ENCODE assay signal across 20 cellular contexts in genomic region chr5:170200876-170201275, GRCh38. TPM values are rescaled to one million over a fixed set of nuclear protein-coding genes. Genes with fewer than 3 reads are reported as not detected.
A peak's percentile ranks its signal among the peaks of the same experiment; 100 is the strongest.
DNase-seq lines count a peak whose midpoint lies in the region; ATAC-seq and TF ChIP-seq lines count a peak whose summit lies in the region.
"Had no signal": no experiment of that assay in that cellular context is flagged by ENCODE, and none has a peak within 500 bp of the region (broad histone marks: within the 10 kb centered on the region; RNA-seq: fewer than 3 reads in every experiment).

No MANE protein-coding gene starts in this region.

- H3K9me3 ChIP-seq in PC-3 (ENCODE audit: low read length) (no peaks in the 10 kb centered on the region), adrenal gland (replicated peaks in 1 of 3) (no peaks in the 10 kb centered on the region), uterus (no peaks in the 10 kb centered on the region)
- H3K9me3 ChIP-seq: A549, SJSA1 had no signal

- no TSS peak for BruUV-seq in PC-3 (replicated peaks; lab: Mats Ljungman, UMichigan)

- H4K20me1 ChIP-seq in PC-3 (ENCODE audit: low read length) = no peaks in the 10 kb centered on the region

- TF ChIP-seq CTCF in PC-3 (conservative IDR thresholded peaks at IDR 0.05; ENCODE audit: low read depth, low read length) (no peak), adrenal gland (IDR thresholded peaks at IDR 0.05) (no peak), lower leg skin (IDR thresholded peaks at IDR 0.05) (no peak), uterus (IDR thresholded peaks at IDR 0.05) (no peak)

- POLR2A ChIA-PET in PC-3 (lab: Charles Lee; ENCODE audit: unreplicated experiment) = no interaction called here

- no peaks in the 10 kb centered on the region for H3K36me3 ChIP-seq in PC-3 (ENCODE audit: low read depth, low read length)
- H3K36me3 ChIP-seq in adrenal gland (replicated peaks in 1 of 2) = no peaks in the 10 kb centered on the region
- H3K36me3 ChIP-seq in mesendoderm (ENCODE audit: control insufficient read depth, insufficient read depth, low read length) = no peaks in the 10 kb centered on the region
- no peaks in the 10 kb centered on the region for H3K36me3 ChIP-seq in uterus
- H3K36me3 ChIP-seq: SJSA1 had no signal

- DNase-seq in CMK (ENCODE audit: low read depth) = peak; percentile 7
- DNase-seq in PC-3 = peak; percentile 40
- peak; percentile 66 to 91 (median 81) for DNase-seq in adrenal gland
- peak; percentile 76 for DNase-seq in mesendoderm
- DNase-seq in NCI-H2029 treated with DMSO at 0.1 percent for 48 hours (lab: John Stamatoyannopoulos, UW) = no peak
- DNase-seq in lower leg skin (ENCODE audit: low spot score in 2 of 2) = no peak
- DNase-seq in uterus = no peak
- DNase-seq: Calu3; CD4-positive, alpha-beta T cell; GF-D8; NCI-H1105 treated with DMSO at 0.1 percent for 48 hours; NCI-H1694 treated with DMSO at 0.1 percent for 48 hours; NCI-H2107; NCI-H510A; NCI-H774 had no signal

- H2AFZ ChIP-seq in PC-3 (ENCODE audit: low read length) = no peak overlapping the region
- H2AFZ ChIP-seq: GM23338 had no signal

- H3K4me1 ChIP-seq in PC-3 (ENCODE audit: insufficient read depth, low read length) = peaks cover 10% of the 10 kb centered on the region; the same call in 1 of the 2 replicates
- no peaks in the 10 kb centered on the region for H3K4me1 ChIP-seq in adrenal gland (replicated peaks in 1 of 2)
- H3K4me1 ChIP-seq in mesendoderm (ENCODE audit: control insufficient read depth, low read depth, low read length) = peaks cover 2% of the 10 kb centered on the region
- no peaks in the 10 kb centered on the region for H3K4me1 ChIP-seq in uterus
- H3K4me1 ChIP-seq: A549, SJSA1 had no signal

- no peaks in the 10 kb centered on the region for H3K79me2 ChIP-seq in PC-3 (ENCODE audit: low read length)
- H3K79me2 ChIP-seq in mesendoderm (ENCODE audit: control insufficient read depth, insufficient read depth, low read length) = no peaks in the 10 kb centered on the region

- no peak overlapping the region for H4K5ac ChIP-seq in mesendoderm (ENCODE audit: low read length)

- H4K8ac ChIP-seq in mesendoderm (ENCODE audit: low read depth, low read length) = no peak overlapping the region

- WGBS in adrenal gland, 4 donors = 0 to 18% (median 11%) methylated on average over 1 of the region's 1 CpG
- no CpG with 5 or more reads among the region's 1 CpG for WGBS in mesendoderm (ENCODE audit: extremely low coverage, insufficient coverage, low lambda C conversion rate)
- 0% methylated on average over 1 of the region's 1 CpG for WGBS in lower leg skin, 2 donors

- no peak overlapping the region for H3K4me2 ChIP-seq in PC-3 (ENCODE audit: low read length)
- H3K4me2 ChIP-seq in mesendoderm (ENCODE audit: low read length) = no peak overlapping the region
- H3K4me2 ChIP-seq: A549, GM23338 had no signal

- intact Hi-C loops in PC-3 (cut with micrococcal nuclease) = no loop called here
- intact Hi-C loops in adrenal gland (cut with DNase I) = no loop called here
- intact Hi-C loops in lower leg skin (cut with DNase I; ENCODE audit: low total_unique reads) = no loop called here
- intact Hi-C loops in uterus (cut with DNase I; ENCODE audit: low total_unique reads) = no loop called here

- H3K23ac ChIP-seq in mesendoderm (ENCODE audit: low read length) = no peak overlapping the region

- H3K18ac ChIP-seq in mesendoderm (ENCODE audit: low read length) = no peak overlapping the region

- ATAC-seq in PC-3 = peak; percentile 43
- ATAC-seq: A549, GM23338, HCT116 had no signal

- H3F3A ChIP-seq in PC-3 (ENCODE audit: low read length, unreplicated experiment) = no peaks in the 10 kb centered on the region

- no peak overlapping the region for H2AK5ac ChIP-seq in mesendoderm (ENCODE audit: low read length)

- H3K9ac ChIP-seq in PC-3 (ENCODE audit: low read length) = no peak overlapping the region
- no peak overlapping the region for H3K9ac ChIP-seq in mesendoderm (ENCODE audit: low read length)

- CTCF ChIA-PET in PC-3 (lab: Charles Lee) = no interaction called here

- H3K4me3 ChIP-seq in PC-3 (ENCODE audit: low read length) (no peak overlapping the region), adrenal gland (no peak overlapping the region), mesendoderm (ENCODE audit: low read length) (no peak overlapping the region), lower leg skin (ENCODE audit: low read depth, poor library complexity, severe bottlenecking) (no peak overlapping the region), uterus (no peak overlapping the region)
- H3K4me3 ChIP-seq: A549, GM23338, SJSA1 had no signal

- H2BK120ac ChIP-seq in mesendoderm (ENCODE audit: low read depth, low read length) = no peak overlapping the region

- TF ChIP-seq POLR2A in adrenal gland (IDR thresholded peaks at IDR 0.05) (no peak), lower leg skin (IDR thresholded peaks at IDR 0.05) (no peak), uterus (IDR thresholded peaks at IDR 0.05) (no peak)

- no peaks in the 10 kb centered on the region for H3K9me2 ChIP-seq in PC-3 (replicated peaks; ENCODE audit: low read length)

- H3K4ac ChIP-seq in mesendoderm (ENCODE audit: low read depth, low read length) = no peak overlapping the region

- no peak overlapping the region for H3K56ac ChIP-seq in mesendoderm (ENCODE audit: low read length)

- no peaks in the 10 kb centered on the region for H3K79me1 ChIP-seq in mesendoderm (ENCODE audit: low read length)

- H2BK5ac ChIP-seq in mesendoderm (ENCODE audit: low read length) = no peak overlapping the region

- H3K27me3 ChIP-seq in PC-3 (ENCODE audit: low read length) (no peaks in the 10 kb centered on the region), adrenal gland (no peaks in the 10 kb centered on the region), mesendoderm (ENCODE audit: insufficient read depth, low read length, poor library complexity) (no peaks in the 10 kb centered on the region), uterus (no peaks in the 10 kb centered on the region)

- H2BK15ac ChIP-seq in mesendoderm (replicated peaks; ENCODE audit: low read depth) = no peak overlapping the region

- H3K27ac ChIP-seq in PC-3 (ENCODE audit: low read length) = no peak overlapping the region
- H3K27ac ChIP-seq in adrenal gland = no peak overlapping the region
- no peak overlapping the region for H3K27ac ChIP-seq in mesendoderm (ENCODE audit: low read depth, low read length)
- H3K27ac ChIP-seq in uterus = no peak overlapping the region
- H3K27ac ChIP-seq: A549, SJSA1 had no signal

RNA-seq across cellular contexts. Expression of gene C5orf58, which starts 31.9 kb away (rescaled TPM):
- total RNA-seq in PC-3 (2014; rRNA removed) (not detected in 2 replicates), adrenal gland (under 1 TPM in 1 of 8 donors, not detected in 7; 0.39 TPM), lower leg skin (under 1 TPM in 1 of 4 donors, not detected in 3; 0.19 TPM), uterus (not detected)
- polyA plus RNA-seq in adrenal gland = under 1 TPM in 1 of 3 donors, not detected in 2; 0.80 TPM
- polyA plus RNA-seq in mesendoderm (2013, experiment 1 of 2) = 1.0 TPM
- 1.2 TPM for polyA plus RNA-seq in mesendoderm (2013, experiment 2 of 2)
- total RNA-seq: Calu3; CD4-positive, alpha-beta T cell; SJSA1 had no signal
- polyA plus RNA-seq: A549, BJ had no signal

Comparison
In these comparisons a context has a peak if more than half of its experiments do, and no peak if none do; other contexts are left out.
1. DNase-seq: peak in CMK (single experiment), PC-3 (single experiment), adrenal gland (7 of 7) and mesendoderm (single experiment); none in NCI-H2029 treated with DMSO at 0.1 percent for 48 hours (single experiment), lower leg skin (0 of 2) and uterus (0 of 2).